Comparison of ENCODE assay signal across 8 cellular contexts in the genomic region with DNA sequence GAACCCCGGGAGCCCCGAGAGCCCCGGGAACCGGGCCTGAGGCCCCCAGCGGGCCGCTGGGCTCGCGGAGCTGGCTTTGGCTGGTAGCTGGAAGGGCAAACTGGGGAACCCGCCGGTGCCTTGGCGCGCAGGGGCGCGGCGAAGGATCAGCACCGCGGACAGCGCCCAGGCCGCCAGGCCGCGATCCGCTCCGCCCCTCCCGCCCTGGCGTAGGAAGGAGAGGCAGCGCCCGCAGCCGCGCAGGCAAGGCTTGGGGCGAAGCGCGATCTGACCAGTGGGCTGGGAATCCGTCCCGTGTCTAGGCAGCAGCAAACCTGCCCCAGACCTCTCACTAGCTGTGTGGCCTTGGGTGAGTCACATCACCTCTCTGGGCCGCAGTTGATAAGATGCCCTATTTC. TPM values are rescaled to one million over a fixed set of nuclear protein-coding genes. Genes with fewer than 3 reads are reported as not detected.
DNase-seq lines count a peak whose midpoint lies in the region; ATAC-seq and TF ChIP-seq lines count a peak whose summit lies in the region.

No MANE protein-coding gene starts in this region.

- no peaks in the 10 kb centered on the region for H3K36me3 ChIP-seq in CD4-positive, CD25-positive, alpha-beta regulatory T cell (ENCODE audit: control insufficient read depth, insufficient read depth, low read length)
- no peaks in the 10 kb centered on the region for H3K36me3 ChIP-seq in ovary
- H3K36me3 ChIP-seq in thyroid gland: no peaks in the 10 kb centered on the region

- peak; percentile 86 to 89 for ATAC-seq in CD4-positive, CD25-positive, alpha-beta regulatory T cell (ENCODE audit: low read depth in 2 of 2)
- no peak for ATAC-seq in HG02973 (IDR thresholded peaks at IDR 0.05; ENCODE audit: unreplicated experiment)

- peak; percentile 42 to 73 (median 65) for DNase-seq in CD4-positive, CD25-positive, alpha-beta regulatory T cell
- DNase-seq in HT-29 (ENCODE audit: low spot score) (peak; percentile 67), SK-MEL-5 (ENCODE audit: low read depth, low spot score) (peak; percentile 63), glutamatergic neuron (peak; percentile 84), ovary (peak; percentile 28 to 84 (median 65)), thyroid gland (peak; percentile 66 to 73)
- DNase-seq in activated naive CD4-positive, alpha-beta T cell treated with anti-CD3 and anti-CD28 coated beads for 36 hours: peak; percentile 71

- H3K4me3 Mint-ChIP-seq in CD4-positive, CD25-positive, alpha-beta regulatory T cell: no peak overlapping the region
- no peak overlapping the region for H3K4me3 Mint-ChIP-seq in activated naive CD4-positive, alpha-beta T cell treated with anti-CD3 and anti-CD28 coated beads for 36 hours
- H3K4me3 Mint-ChIP-seq in glutamatergic neuron (ENCODE audit: unreplicated experiment): peak overlapping the region; percentile 78

- H3K27me3 ChIP-seq in CD4-positive, CD25-positive, alpha-beta regulatory T cell (ENCODE audit: control insufficient read depth, insufficient read depth, low read length): peaks cover 12% of the 10 kb centered on the region
- H3K27me3 ChIP-seq in ovary (no peaks in the 10 kb centered on the region), thyroid gland (no peaks in the 10 kb centered on the region)

- no peak overlapping the region for H3K27ac ChIP-seq in CD4-positive, CD25-positive, alpha-beta regulatory T cell (ENCODE audit: insufficient read depth, low read length, poor library complexity, severe bottlenecking)
- H3K27ac ChIP-seq in ovary: no peak overlapping the region
- no peak overlapping the region for H3K27ac ChIP-seq in thyroid gland

- no peaks in the 10 kb centered on the region for H3K9me3 ChIP-seq in CD4-positive, CD25-positive, alpha-beta regulatory T cell (ENCODE audit: control insufficient read depth in 2 of 2, low read length in 2 of 2)
- no peaks in the 10 kb centered on the region for H3K9me3 ChIP-seq in ovary
- no peaks in the 10 kb centered on the region for H3K9me3 ChIP-seq in thyroid gland

- peaks cover 0 to 8% (median 0%) of the 10 kb centered on the region in 7 donors for H3K9me3 Mint-ChIP-seq in CD4-positive, CD25-positive, alpha-beta regulatory T cell
- no peaks in the 10 kb centered on the region for H3K9me3 Mint-ChIP-seq in activated naive CD4-positive, alpha-beta T cell treated with anti-CD3 and anti-CD28 coated beads for 36 hours
- H3K9me3 Mint-ChIP-seq in glutamatergic neuron (ENCODE audit: unreplicated experiment): peaks cover 2% of the 10 kb centered on the region

- no peaks in the 10 kb centered on the region for H3K4me1 ChIP-seq in CD4-positive, CD25-positive, alpha-beta regulatory T cell (ENCODE audit: control insufficient read depth, insufficient read depth, low read length, poor library complexity, severe bottlenecking)
- no peaks in the 10 kb centered on the region for H3K4me1 ChIP-seq in ovary (ENCODE audit: insufficient read depth)
- peaks cover 0 to 7% of the 10 kb centered on the region in 2 donors for H3K4me1 ChIP-seq in thyroid gland

- TF ChIP-seq POLR2A in ovary (IDR thresholded peaks at IDR 0.05) (no peak), thyroid gland (IDR thresholded peaks at IDR 0.05) (no peak)

- H3K4me1 Mint-ChIP-seq in CD4-positive, CD25-positive, alpha-beta regulatory T cell: peaks cover 0 to 4% (median 0%) of the 10 kb centered on the region in 4 donors
- no peaks in the 10 kb centered on the region for H3K4me1 Mint-ChIP-seq in activated naive CD4-positive, alpha-beta T cell treated with anti-CD3 and anti-CD28 coated beads for 36 hours (ENCODE audit: low read depth)
- peaks cover 10% of the 10 kb centered on the region for H3K4me1 Mint-ChIP-seq in glutamatergic neuron (ENCODE audit: low read depth, unreplicated experiment)

- H3K4me3 ChIP-seq in CD4-positive, CD25-positive, alpha-beta regulatory T cell (ENCODE audit: low read depth, low read length): no peak overlapping the region
- H3K4me3 ChIP-seq in ovary: no peak overlapping the region
- no peak overlapping the region for H3K4me3 ChIP-seq in thyroid gland (replicated peaks in 1 of 3)

- H3K36me3 Mint-ChIP-seq in CD4-positive, CD25-positive, alpha-beta regulatory T cell: no peaks in the 10 kb centered on the region
- no peaks in the 10 kb centered on the region for H3K36me3 Mint-ChIP-seq in activated naive CD4-positive, alpha-beta T cell treated with anti-CD3 and anti-CD28 coated beads for 36 hours (ENCODE audit: low read depth)
- no peaks in the 10 kb centered on the region for H3K36me3 Mint-ChIP-seq in glutamatergic neuron (ENCODE audit: unreplicated experiment)

- TF ChIP-seq CTCF in glutamatergic neuron (IDR thresholded peaks at IDR 0.05; ENCODE audit: partially characterized antibody, unreplicated experiment) (no peak), ovary (IDR thresholded peaks at IDR 0.05) (no peak), thyroid gland (IDR thresholded peaks at IDR 0.05) (no peak)

- TF ChIP-seq EP300 in ovary (IDR thresholded peaks at IDR 0.05): no peak

- H3K27me3 Mint-ChIP-seq in CD4-positive, CD25-positive, alpha-beta regulatory T cell: peaks cover 63% of the 10 kb centered on the region
- peaks cover 33% of the 10 kb centered on the region for H3K27me3 Mint-ChIP-seq in activated naive CD4-positive, alpha-beta T cell treated with anti-CD3 and anti-CD28 coated beads for 36 hours (ENCODE audit: low read depth)
- peaks cover 4% of the 10 kb centered on the region for H3K27me3 Mint-ChIP-seq in glutamatergic neuron (ENCODE audit: unreplicated experiment)

- H3K27ac Mint-ChIP-seq in CD4-positive, CD25-positive, alpha-beta regulatory T cell: no peak overlapping the region
- no peak overlapping the region for H3K27ac Mint-ChIP-seq in activated naive CD4-positive, alpha-beta T cell treated with anti-CD3 and anti-CD28 coated beads for 36 hours
- H3K27ac Mint-ChIP-seq in glutamatergic neuron (ENCODE audit: unreplicated experiment): no peak overlapping the region

- intact Hi-C loops in activated naive CD4-positive, alpha-beta T cell treated with anti-CD3 and anti-CD28 coated beads for 36 hours (cut with micrococcal nuclease): no loop called here
- intact Hi-C loops in ovary (cut with DNase I) (no loop called here), thyroid gland (cut with DNase I) (no loop called here)

- CTCF ChIA-PET in activated naive CD4-positive, alpha-beta T cell treated with anti-CD3 and anti-CD28 coated beads for 36 hours (lab: Charles Lee): interaction anchor here (0.9 kb wide), 1 partner anchor 40 kb away, joined by 3 read pairs; no protein-coding TSS in a partner anchor

- WGBS in ovary, 3 donors: 1 to 2% (median 1%) methylated on average over 34 to 35 of the region's 35 CpGs
- 5 to 8% methylated on average over 9 to 17 of the region's 35 CpGs for WGBS in thyroid gland, 2 donors

- in situ Hi-C loops in SK-MEL-5 (cut with HindIII; ENCODE audit: low pct_unique_long_range_greater_than_20kb, low sequenced_read_pairs): no loop called here

RNA-seq across cellular contexts. Expression of gene CCDC92B, which starts 0.3 kb away (rescaled TPM):
- 0.12 TPM for total RNA-seq in CD4-positive, CD25-positive, alpha-beta regulatory T cell
- polyA plus RNA-seq in CD4-positive, CD25-positive, alpha-beta regulatory T cell: not detected
- total RNA-seq in HT-29 (2014; rRNA removed; shearing (Covaris generic)): 0.18 TPM in 2 replicates
- total RNA-seq in SK-MEL-5 (2014; rRNA removed; shearing (Covaris generic)): 0.29 and 0.58 TPM in 2 replicates
- polyA plus RNA-seq in SK-MEL-5 (2015; cell fraction: cytosol; rRNA removed): 1.7 and 2.5 TPM in 2 replicates
- polyA plus RNA-seq in SK-MEL-5 (2015; cell fraction: nucleus; rRNA removed): 1.4 and 2.7 TPM in 2 replicates
- under 1 TPM; 0.07 to 0.12 TPM for total RNA-seq in activated naive CD4-positive, alpha-beta T cell treated with anti-CD3 and anti-CD28 coated beads for 36 hours
- total RNA-seq in glutamatergic neuron (ENCODE audit: unreplicated experiment) (19.0 TPM), ovary (1 to 10 TPM in 1 of 7 donors, under 1 TPM in 6; 0.08 to 1.1 (median 0.24) TPM), thyroid gland (under 1 TPM in 1 of 4 donors, not detected in 3; 0.25 TPM)
- polyA plus RNA-seq in ovary: under 1 TPM; 0.07 TPM

RNA-seq across cellular contexts. Expression of gene CLUH, which starts 38.2 kb away (rescaled TPM):
- 43.1 TPM for total RNA-seq in CD4-positive, CD25-positive, alpha-beta regulatory T cell
- 1 to 10 TPM; 3.4 to 6.2 (median 4.3) TPM for polyA plus RNA-seq in CD4-positive, CD25-positive, alpha-beta regulatory T cell
- 156 and 168 TPM in 2 replicates for total RNA-seq in HT-29 (2014; rRNA removed; shearing (Covaris generic))
- total RNA-seq in SK-MEL-5 (2014; rRNA removed; shearing (Covaris generic)): 56.1 and 63.6 TPM in 2 replicates
- polyA plus RNA-seq in SK-MEL-5 (2015; cell fraction: cytosol; rRNA removed): 145 and 176 TPM in 2 replicates
- polyA plus RNA-seq in SK-MEL-5 (2015; cell fraction: nucleus; rRNA removed): 582 and 678 TPM in 2 replicates
- 10 to 100 TPM; 72.7 to 81.4 TPM for total RNA-seq in activated naive CD4-positive, alpha-beta T cell treated with anti-CD3 and anti-CD28 coated beads for 36 hours
- 39.1 TPM for total RNA-seq in glutamatergic neuron (ENCODE audit: unreplicated experiment)
- total RNA-seq in ovary: 10 to 100 TPM; 19.6 to 57.9 (median 46.6) TPM
- polyA plus RNA-seq in ovary: 10 to 100 TPM; 11.5 to 19.6 TPM
- total RNA-seq in thyroid gland: 10 to 100 TPM; 45.7 to 99.2 (median 78.6) TPM

RNA-seq across cellular contexts. Expression of gene RAP1GAP2, which starts 46.5 kb away (rescaled TPM):
- total RNA-seq in CD4-positive, CD25-positive, alpha-beta regulatory T cell: 87.6 TPM
- 1 to 10 TPM; 2.7 to 5.8 (median 4.8) TPM for polyA plus RNA-seq in CD4-positive, CD25-positive, alpha-beta regulatory T cell
- total RNA-seq in HT-29 (2014; rRNA removed; shearing (Covaris generic)): 9.6 and 14.0 TPM in 2 replicates
- total RNA-seq in SK-MEL-5 (2014; rRNA removed; shearing (Covaris generic)): 1.7 and 2.0 TPM in 2 replicates
- polyA plus RNA-seq in SK-MEL-5 (2015; cell fraction: cytosol; rRNA removed): 3.8 and 4.0 TPM in 2 replicates
- 5.4 and 5.5 TPM in 2 replicates for polyA plus RNA-seq in SK-MEL-5 (2015; cell fraction: nucleus; rRNA removed)
- under 1 TPM; 0.81 to 0.86 TPM for total RNA-seq in activated naive CD4-positive, alpha-beta T cell treated with anti-CD3 and anti-CD28 coated beads for 36 hours
- total RNA-seq in glutamatergic neuron (ENCODE audit: unreplicated experiment) (86.0 TPM), ovary (10 to 100 TPM in 6 of 7 donors, 1 to 10 TPM in 1; 8.4 to 15.4 (median 12.7) TPM), thyroid gland (1 to 10 TPM; 5.9 to 8.4 (median 6.8) TPM)
- polyA plus RNA-seq in ovary: 1 to 10 TPM; 4.3 to 4.4 TPM
